18 cellular contexts compared by ENCODE assay signal in genomic region chr16:3035289-3035971, GRCh38. TPM values are rescaled to one million over a fixed set of nuclear protein-coding genes. Genes with fewer than 3 reads are reported as not detected.
DNase-seq lines count a peak whose midpoint lies in the region; ATAC-seq, FAIRE-seq and TF ChIP-seq lines count a peak whose summit lies in the region.
"Had no signal": no experiment of that assay in that cellular context is flagged by ENCODE, and none has a peak within 500 bp of the region (broad histone marks: within the 10 kb centered on the region; RNA-seq: fewer than 3 reads in every experiment).

No MANE protein-coding gene starts in this region.

- FAIRE-seq in K562 (lab: Jason Lieb, UNC) = no peak
- FAIRE-seq in D721Med (lab: Jason Lieb, UNC) = no peak
- FAIRE-seq: astrocyte had no signal

- in situ Hi-C loops in K562 (cut with MboI) (no loop called here), transverse colon (cut with MboI; ENCODE audit: low pct_ligation_motif_present in 1 of 4, low pct_unique_long_range_greater_than_20kb in 1 of 4, low sequenced_read_pairs in 3 of 4) (loop anchor here in 1 of 4 donors (25.0 kb wide), 1 partner anchor 102 kb away; the partner anchor contains the start of gene ZNF213)

- H3K4me3 ChIP-seq in HUES48 (ENCODE audit: low read depth, low read length) (peak overlapping the region; percentile 72), K562 (no peak overlapping the region), transverse colon (peak overlapping the region in 3 of 4 donors; percentile 55 to 72 (median 60))

- H3K9me1 ChIP-seq in K562 (ENCODE audit: control insufficient read depth, insufficient read depth, low read length) = no peaks in the 10 kb centered on the region

- H3K27me3 Mint-ChIP-seq in memory B cell = peaks cover 52% of the 10 kb centered on the region

- H3K9me3 ChIP-seq in HUES48 (ENCODE audit: control insufficient read depth, insufficient read depth, low read length) (no peaks in the 10 kb centered on the region), K562 (replicated peaks; ENCODE audit: control insufficient read depth, insufficient read depth, low read depth, low read length) (no peaks in the 10 kb centered on the region), transverse colon (no peaks in the 10 kb centered on the region)

- peaks cover 11% of the 10 kb centered on the region for H4K20me1 ChIP-seq in K562 (replicated peaks; ENCODE audit: control insufficient read depth, insufficient read depth, low read length)

- no peak overlapping the region for H3K4me3 Mint-ChIP-seq in memory B cell

- no peak for TF ChIP-seq RAD21 in K562 (CRISPR knock-in tag; conservative IDR thresholded peaks at IDR 0.05 in 1 of 2, IDR thresholded peaks at IDR 0.05 in 1 of 2)

- DNase-seq in K562 (ENCODE audit: extremely low read depth in 1 of 4, low spot score in 3 of 4) = no peak
- DNase-seq in memory B cell (ENCODE audit: low spot score in 2 of 2) = no peak
- DNase-seq in transverse colon = no peak
- no peak for DNase-seq in stimulated activated CD4-positive, alpha-beta T cell treated with anti-CD3 and anti-CD28 coated beads, Interleukin-1b, Interleukin-23, amount 100 ng/mL, for 48 hours
- DNase-seq in D721Med (ENCODE audit: insufficient read length, low spot score) = no peak
- DNase-seq: C1 segment of cervical spinal cord, DND-41, HCEC 1CT, hypothalamus, Right ventricle myocardium superior, T-helper 2 cell had no signal

- peaks cover 9% of the 10 kb centered on the region for H3K4me1 Mint-ChIP-seq in memory B cell

- no peaks in the 10 kb centered on the region for H3K79me2 ChIP-seq in K562 (ENCODE audit: control insufficient read depth, insufficient read depth, low read length)

- H3K4me2 ChIP-seq in K562 (ENCODE audit: insufficient read depth, low read length) = no peak overlapping the region

- H3K4me1 ChIP-seq in HUES48 (ENCODE audit: control insufficient read depth, insufficient read depth, low read length) (peaks cover 20% of the 10 kb centered on the region; the same call in 1 of the 2 replicates), K562 (replicated peaks in 1 of 2; ENCODE audit: control insufficient read depth in 2 of 2, insufficient read depth in 2 of 2, low read length in 2 of 2) (peaks cover 0 to 28% of the 10 kb centered on the region in 2 experiments; a peak in 4 of 5 replicates), transverse colon (peaks cover 0 to 52% (median 32%) of the 10 kb centered on the region in 4 donors)

- TF ChIP-seq CTCF in K562 (IDR thresholded peaks at IDR 0.05 in 2 of 3, conservative IDR thresholded peaks at IDR 0.05 in 1 of 3; ENCODE audit: insufficient read depth in 2 of 3, low read depth in 1 of 3, low read length in 3 of 3) = no peak
- no peak for TF ChIP-seq CTCF in transverse colon (IDR thresholded peaks at IDR 0.05)
- TF ChIP-seq CTCF in D721Med (IDR thresholded peaks at IDR 0.05; ENCODE audit: insufficient read depth, missing control alignments) = no peak

- H3K36me3 ChIP-seq in HUES48 (ENCODE audit: control insufficient read depth, insufficient read depth, low read length) = no peaks in the 10 kb centered on the region
- H3K36me3 ChIP-seq in K562 (ENCODE audit: control insufficient read depth, insufficient read depth, low read length) = no peaks in the 10 kb centered on the region
- no peaks in the 10 kb centered on the region for H3K36me3 ChIP-seq in transverse colon

- CTCF ChIA-PET in K562 (lab: Yijun Ruan, JAX; ENCODE audit: low intra/inter-chr PET ratio) = no interaction called here

- peaks cover 2% of the 10 kb centered on the region for H3K36me3 Mint-ChIP-seq in memory B cell

- H3K9ac ChIP-seq in HUES48 (ENCODE audit: low read depth, low read length) = no peak overlapping the region
- no peak overlapping the region for H3K9ac ChIP-seq in K562 (ENCODE audit: insufficient read depth in 1 of 2, low read depth in 2 of 2, low read length in 2 of 2)

- TF ChIP-seq POLR2A in K562 (conservative IDR thresholded peaks at IDR 0.05) (no peak), transverse colon (IDR thresholded peaks at IDR 0.05) (no peak)

- H3K9me3 Mint-ChIP-seq in memory B cell = no peaks in the 10 kb centered on the region

- POLR2A ChIA-PET in K562 (lab: Yijun Ruan, JAX) = interaction anchor here (0.7 to 1.4 kb wide), 6 partner anchors 10 to 1657 kb away, joined by 3 to 7 read pairs (median 4); partner anchors contain the start of genes HCFC1R1, MMP25 and THOC6

- H3K27me3 ChIP-seq in HUES48 (ENCODE audit: control insufficient read depth, insufficient read depth, low read length) (peaks cover 5% of the 10 kb centered on the region), K562 (ENCODE audit: control insufficient read depth in 2 of 2, insufficient read depth in 2 of 2, low read length in 2 of 2) (peaks cover 57 to 83% of the 10 kb centered on the region in 2 experiments), transverse colon (peaks cover 76% of the 10 kb centered on the region)

- intact Hi-C loops in K562 (cut with micrococcal nuclease) = no loop called here
- intact Hi-C loops in transverse colon (cut with DNase I; ENCODE audit: low total_unique reads) = no loop called here

- WGBS in K562 (ENCODE audit: insufficient coverage, low coverage, missing lambda C conversion rate) = 5% methylated on average over 19 of the region's 19 CpGs
- 33% methylated on average over 7 of the region's 19 CpGs; no CpG with 5 or more reads in 1 of the 2 donors for WGBS in transverse colon (ENCODE audit: low coverage in 1 of 2), 2 donors

- BruUV-seq in K562 (replicated peaks; lab: Mats Ljungman, UMichigan) = no TSS peak

- ATAC-seq in K562 (no peak), memory B cell (ENCODE audit: low read depth) (no peak), GM18870 (IDR thresholded peaks at IDR 0.05; ENCODE audit: unreplicated experiment) (no peak)
- ATAC-seq: activated CD4-positive, CD25-positive, alpha-beta regulatory T cell treated with anti-CD3 and anti-CD28 coated beads, Interleukin-2, amount 50 U/mL, for 24 hours; left lobe of liver had no signal

- H3K27ac ChIP-seq in HUES48 (ENCODE audit: low read depth, low read length) = no peak overlapping the region
- H3K27ac ChIP-seq in K562 (ENCODE audit: extremely low read depth, low read depth, low read length) = no peak overlapping the region
- peak overlapping the region in 3 of 4 donors; percentile 81 to 88 (median 88) for H3K27ac ChIP-seq in transverse colon

- no peak overlapping the region for H2AFZ ChIP-seq in K562 (ENCODE audit: low read depth, low read length)

- H3K27ac Mint-ChIP-seq in memory B cell = peak overlapping the region; percentile 15

- no peak for TF ChIP-seq EP300 in K562 (IDR thresholded peaks at IDR 0.05; ENCODE audit: low read length)
- TF ChIP-seq EP300 in transverse colon (IDR thresholded peaks at IDR 0.05; ENCODE audit: low read depth) = no peak

RNA-seq across cellular contexts. Expression of gene BICDL2, which starts 1.3 kb away (rescaled TPM):
- 0.23 and 0.65 TPM in 2 replicates for total RNA-seq in K562 (2011; cell fraction: chromatin; rRNA removed; ENCODE audit: low replicate concordance)
- 1.1 and 1.2 TPM in 2 replicates for total RNA-seq in K562 (2011; cell fraction: nucleolus; rRNA removed)
- total RNA-seq in K562 (2011; cell fraction: nucleoplasm; rRNA removed) = 0.29 and 0.46 TPM in 2 replicates
- total RNA-seq in K562 (2014; rRNA removed) (0.09 and 0.12 TPM in 2 replicates), K562 (2014; rRNA removed; fragmentation: Illumina TruSeq; extraction: Trizol) (not detected in 2 replicates), K562 (2015; rRNA removed; fragmentation: Illumina TruSeq; extraction: Trizol) (0.08 TPM in 1 of 2 replicates, not detected in the other), K562 (2021) (0.09 TPM in 2 replicates), transverse colon (100 to 1,000 TPM; 123 to 357 (median 167) TPM)
- polyA plus RNA-seq in K562 (2011; rRNA removed) (0.18 and 0.28 TPM in 2 replicates), K562 (2014; fragmentation: Illumina TruSeq; extraction: Trizol) (not detected in 2 replicates), K562 (2014; fragmentation: Nextera tagmentation; extraction: Ambion mirVana) (not detected), K562 (2014; rRNA removed) (not detected in 2 replicates)
- 0.32 and 0.63 TPM in 2 replicates for polyA plus RNA-seq in K562 (2011; cell fraction: cytosol; rRNA removed)
- 0.28 and 0.41 TPM in 2 replicates for polyA plus RNA-seq in K562 (2011; cell fraction: nucleus; rRNA removed)
- 0.17 and 0.27 TPM in 2 replicates for polyA plus RNA-seq in K562 (2012)
- polyA minus RNA-seq in K562 (2011; rRNA and poly(A)+ RNA removed) = not detected in 2 replicates
- 0.57 TPM in 1 of 2 replicates, not detected in the other for polyA minus RNA-seq in K562 (2011; cell fraction: cytosol; rRNA and poly(A)+ RNA removed)
- polyA minus RNA-seq in K562 (2011; cell fraction: nucleus; rRNA and poly(A)+ RNA removed) = 0.44 and 0.54 TPM in 2 replicates
- total RNA-seq: dermis microvascular lymphatic vessel endothelial cell, myocyte, Right ventricle myocardium superior had no signal

RNA-seq across cellular contexts. Expression of gene MMP25, which starts 10.9 kb away (rescaled TPM):
- 0.14 TPM in 1 of 2 replicates, not detected in the other for total RNA-seq in K562 (2011; cell fraction: chromatin; rRNA removed; ENCODE audit: low replicate concordance)
- 0.17 TPM in 1 of 2 replicates, not detected in the other for total RNA-seq in K562 (2011; cell fraction: nucleolus; rRNA removed)
- 0.07 and 0.15 TPM in 2 replicates for total RNA-seq in K562 (2011; cell fraction: nucleoplasm; rRNA removed)
- total RNA-seq in K562 (2014; rRNA removed) = not detected in 2 replicates
- not detected in 2 replicates for total RNA-seq in K562 (2014; rRNA removed; fragmentation: Illumina TruSeq; extraction: Trizol)
- total RNA-seq in K562 (2015; rRNA removed; fragmentation: Illumina TruSeq; extraction: Trizol) = 0.04 TPM in 1 of 2 replicates, not detected in the other
- 0.09 TPM in 1 of 2 replicates, not detected in the other for total RNA-seq in K562 (2021)
- not detected in 2 replicates for polyA plus RNA-seq in K562 (2011; rRNA removed)
- polyA plus RNA-seq in K562 (2011; cell fraction: cytosol; rRNA removed) = 0.01 TPM in 1 of 2 replicates, not detected in the other
- 0.03 and 0.08 TPM in 2 replicates for polyA plus RNA-seq in K562 (2011; cell fraction: nucleus; rRNA removed)
- polyA plus RNA-seq in K562 (2012) = 0.51 and 0.58 TPM in 2 replicates
- 0.03 TPM in 1 of 2 replicates, not detected in the other for polyA plus RNA-seq in K562 (2014; fragmentation: Illumina TruSeq; extraction: Trizol)
- not detected for polyA plus RNA-seq in K562 (2014; fragmentation: Nextera tagmentation; extraction: Ambion mirVana)
- polyA plus RNA-seq in K562 (2014; rRNA removed) = not detected in 2 replicates
- polyA minus RNA-seq in K562 (2011; rRNA and poly(A)+ RNA removed) = not detected in 2 replicates
- 0.19 TPM in 1 of 2 replicates, not detected in the other for polyA minus RNA-seq in K562 (2011; cell fraction: cytosol; rRNA and poly(A)+ RNA removed)
- polyA minus RNA-seq in K562 (2011; cell fraction: nucleus; rRNA and poly(A)+ RNA removed) = not detected in 2 replicates
- 1 to 10 TPM in 3 of 4 donors, not detected in 1; 1.6 to 9.4 (median 1.8) TPM for total RNA-seq in transverse colon

RNA-seq across cellular contexts. Expression of gene THOC6, which starts 11.6 kb away (rescaled TPM):
- total RNA-seq in K562 (2011; cell fraction: chromatin; rRNA removed; ENCODE audit: low replicate concordance) = 53.2 and 110 TPM in 2 replicates
- 76.5 and 89.0 TPM in 2 replicates for total RNA-seq in K562 (2011; cell fraction: nucleolus; rRNA removed)
- total RNA-seq in K562 (2011; cell fraction: nucleoplasm; rRNA removed) = 47.3 and 55.1 TPM in 2 replicates
- total RNA-seq in K562 (2014; rRNA removed) = 51.2 and 66.7 TPM in 2 replicates
- total RNA-seq in K562 (2014; rRNA removed; fragmentation: Illumina TruSeq; extraction: Trizol) = 13.2 and 22.3 TPM in 2 replicates
- 42.7 and 46.7 TPM in 2 replicates for total RNA-seq in K562 (2015; rRNA removed; fragmentation: Illumina TruSeq; extraction: Trizol)
- 65.4 and 70.1 TPM in 2 replicates for total RNA-seq in K562 (2021)
- 38.7 and 47.4 TPM in 2 replicates for polyA plus RNA-seq in K562 (2011; rRNA removed)
- polyA plus RNA-seq in K562 (2011; cell fraction: cytosol; rRNA removed) = 53.0 and 93.1 TPM in 2 replicates
- polyA plus RNA-seq in K562 (2011; cell fraction: nucleus; rRNA removed) = 154 TPM in 2 replicates
- polyA plus RNA-seq in K562 (2012) = 65.3 and 65.6 TPM in 2 replicates
- polyA plus RNA-seq in K562 (2014; fragmentation: Illumina TruSeq; extraction: Trizol) = 42.3 and 48.3 TPM in 2 replicates
- 1 to 10 TPM; 2.5 to 5.5 TPM for polyA plus RNA-seq in K562 (2014; fragmentation: Nextera tagmentation; extraction: Ambion mirVana)
- polyA plus RNA-seq in K562 (2014; rRNA removed) = 64.5 and 66.6 TPM in 2 replicates
- 19.6 and 28.3 TPM in 2 replicates for polyA minus RNA-seq in K562 (2011; rRNA and poly(A)+ RNA removed)
- polyA minus RNA-seq in K562 (2011; cell fraction: cytosol; rRNA and poly(A)+ RNA removed) = 32.0 and 41.0 TPM in 2 replicates
- 17.4 and 24.7 TPM in 2 replicates for polyA minus RNA-seq in K562 (2011; cell fraction: nucleus; rRNA and poly(A)+ RNA removed)
- 10 to 100 TPM; 10.1 to 42.8 (median 17.6) TPM for total RNA-seq in transverse colon

RNA-seq across cellular contexts. Expression of gene HCFC1R1, which starts 11.7 kb away (rescaled TPM):
- total RNA-seq in K562 (2011; cell fraction: chromatin; rRNA removed; ENCODE audit: low replicate concordance) = 4.0 and 6.9 TPM in 2 replicates
- 7.2 and 7.8 TPM in 2 replicates for total RNA-seq in K562 (2011; cell fraction: nucleolus; rRNA removed)
- total RNA-seq in K562 (2011; cell fraction: nucleoplasm; rRNA removed) = 2.9 and 7.3 TPM in 2 replicates
- total RNA-seq in K562 (2014; rRNA removed) (19.3 and 32.1 TPM in 2 replicates), K562 (2014; rRNA removed; fragmentation: Illumina TruSeq; extraction: Trizol) (3.9 and 5.1 TPM in 2 replicates), K562 (2015; rRNA removed; fragmentation: Illumina TruSeq; extraction: Trizol) (9.4 and 11.2 TPM in 2 replicates), K562 (2021) (27.8 and 29.0 TPM in 2 replicates), transverse colon (10 to 100 TPM in 2 of 4 donors, 1 to 10 TPM in 2; 4.4 to 35.4 (median 17.5) TPM)
- polyA plus RNA-seq in K562 (2011; rRNA removed) (5.2 and 8.1 TPM in 2 replicates), K562 (2014; fragmentation: Illumina TruSeq; extraction: Trizol) (15.6 and 31.2 TPM in 2 replicates), K562 (2014; fragmentation: Nextera tagmentation; extraction: Ambion mirVana) (1 to 10 TPM; 2.2 to 4.1 TPM), K562 (2014; rRNA removed) (19.2 and 24.0 TPM in 2 replicates)
- polyA plus RNA-seq in K562 (2011; cell fraction: cytosol; rRNA removed) = 14.9 and 33.5 TPM in 2 replicates
- polyA plus RNA-seq in K562 (2011; cell fraction: nucleus; rRNA removed) = 15.9 and 23.6 TPM in 2 replicates
- polyA plus RNA-seq in K562 (2012) = 33.0 and 38.8 TPM in 2 replicates
- 1.4 and 2.3 TPM in 2 replicates for polyA minus RNA-seq in K562 (2011; rRNA and poly(A)+ RNA removed)
- polyA minus RNA-seq in K562 (2011; cell fraction: cytosol; rRNA and poly(A)+ RNA removed) = 8.2 and 13.5 TPM in 2 replicates
- polyA minus RNA-seq in K562 (2011; cell fraction: nucleus; rRNA and poly(A)+ RNA removed) = 2.3 and 4.6 TPM in 2 replicates

RNA-seq across cellular contexts. Expression of gene TNFRSF12A, which starts 15.3 kb away (rescaled TPM):
- 22.8 and 80.5 TPM in 2 replicates for total RNA-seq in K562 (2011; cell fraction: chromatin; rRNA removed; ENCODE audit: low replicate concordance)
- 79.5 and 92.2 TPM in 2 replicates for total RNA-seq in K562 (2011; cell fraction: nucleolus; rRNA removed)
- 54.3 and 65.7 TPM in 2 replicates for total RNA-seq in K562 (2011; cell fraction: nucleoplasm; rRNA removed)
- total RNA-seq in K562 (2014; rRNA removed) = 55.9 and 61.8 TPM in 2 replicates
- 15.5 and 16.0 TPM in 2 replicates for total RNA-seq in K562 (2014; rRNA removed; fragmentation: Illumina TruSeq; extraction: Trizol)
- total RNA-seq in K562 (2015; rRNA removed; fragmentation: Illumina TruSeq; extraction: Trizol) = 26.5 and 27.6 TPM in 2 replicates
- total RNA-seq in K562 (2021) = 29.3 and 32.1 TPM in 2 replicates
- polyA plus RNA-seq in K562 (2011; rRNA removed) = 25.7 and 30.0 TPM in 2 replicates
- 31.2 and 111 TPM in 2 replicates for polyA plus RNA-seq in K562 (2011; cell fraction: cytosol; rRNA removed)
- 55.9 and 141 TPM in 2 replicates for polyA plus RNA-seq in K562 (2011; cell fraction: nucleus; rRNA removed)
- polyA plus RNA-seq in K562 (2012) = 22.9 and 23.5 TPM in 2 replicates
- polyA plus RNA-seq in K562 (2014; fragmentation: Illumina TruSeq; extraction: Trizol) = 19.0 and 26.3 TPM in 2 replicates
- under 1 TPM; 0.41 to 0.66 TPM for polyA plus RNA-seq in K562 (2014; fragmentation: Nextera tagmentation; extraction: Ambion mirVana)
- polyA plus RNA-seq in K562 (2014; rRNA removed) = 46.8 and 52.9 TPM in 2 replicates
- polyA minus RNA-seq in K562 (2011; rRNA and poly(A)+ RNA removed) = 3.7 and 7.9 TPM in 2 replicates
- 25.0 and 27.7 TPM in 2 replicates for polyA minus RNA-seq in K562 (2011; cell fraction: cytosol; rRNA and poly(A)+ RNA removed)
- 29.5 and 30.0 TPM in 2 replicates for polyA minus RNA-seq in K562 (2011; cell fraction: nucleus; rRNA and poly(A)+ RNA removed)
- 10 to 100 TPM; 13.3 to 50.5 (median 19.9) TPM for total RNA-seq in transverse colon

Comparison
In these comparisons a context has a peak if more than half of its experiments do, and no peak if none do; other contexts are left out.
1. H3K27ac ChIP-seq: peak in transverse colon (3 of 4); none in HUES48 (single experiment) and K562 (single experiment).
2. RNA of gene BICDL2, which starts 1.3 kb away (total RNA-seq): 123 to 357 TPM in transverse colon; 0.08 to 1.2 TPM in K562; every median in the first group is over 10 times any median in the second.